ENCODE assay signal across 9 cellular contexts in genomic region chr16:19119564-19119963, GRCh38. TPM values are rescaled to one million over a fixed set of nuclear protein-coding genes. Genes with fewer than 3 reads are reported as not detected.
DNase-seq lines count a peak whose midpoint lies in the region; ATAC-seq and TF ChIP-seq lines count a peak whose summit lies in the region.
"Had no signal": no experiment of that assay in that cellular context is flagged by ENCODE, and none has a peak within 500 bp of the region (broad histone marks: within the 10 kb centered on the region; RNA-seq: fewer than 3 reads in every experiment).

No MANE protein-coding gene starts in this region.

- peaks cover 58% of the 10 kb centered on the region for H3K4me1 ChIP-seq in SJSA1 (replicated peaks)
- H3K4me1 ChIP-seq in esophagus squamous epithelium: peaks cover 63 to 100% (median 85%) of the 10 kb centered on the region in 3 donors

- TF ChIP-seq CTCF in esophagus squamous epithelium (IDR thresholded peaks at IDR 0.05): no peak

- H3K9me3 ChIP-seq in SJSA1 (replicated peaks) (no peaks in the 10 kb centered on the region), esophagus squamous epithelium (no peaks in the 10 kb centered on the region)

- intact Hi-C loops in esophagus squamous epithelium (cut with DNase I): no loop called here

- WGBS in esophagus squamous epithelium, 2 donors: 21 to 29% methylated on average over 5 of the region's 5 CpGs

- DNase-seq in GM04503 (ENCODE audit: low read depth) (peak; percentile 84), SJSA1 (ENCODE audit: low read depth in 1 of 2, low spot score in 2 of 2) (peak in 1 of 2 experiments; percentile 40), esophagus squamous epithelium (lab: John Stamatoyannopoulos, UW) (no peak), renal cortical epithelial cell (ENCODE audit: low read depth) (peak; percentile 54), midbrain (lab: John Stamatoyannopoulos, UW) (no peak), NCI-H1436 treated with DMSO at 0.1 percent for 48 hours (lab: John Stamatoyannopoulos, UW) (no peak), NCI-H526 (lab: John Stamatoyannopoulos, UW) (no peak)

- no peak overlapping the region for H3K4me3 ChIP-seq in SJSA1
- H3K4me3 ChIP-seq in esophagus squamous epithelium: peak overlapping the region in 3 of 4 donors; percentile 37 to 82 (median 54)

- ATAC-seq in HG03457 (IDR thresholded peaks at IDR 0.05; ENCODE audit: unreplicated experiment): no peak

- H3K36me3 ChIP-seq in SJSA1 (peaks cover 65% of the 10 kb centered on the region), esophagus squamous epithelium (peaks cover 0 to 14% (median 0%) of the 10 kb centered on the region in 3 donors)

- no peaks in the 10 kb centered on the region for H3K27me3 ChIP-seq in SJSA1 (replicated peaks)
- no peaks in the 10 kb centered on the region for H3K27me3 ChIP-seq in esophagus squamous epithelium

- H3K27ac ChIP-seq in SJSA1 (peak overlapping the region; percentile 79), esophagus squamous epithelium (peak overlapping the region; percentile 78 to 99 (median 88))

- no peak for TF ChIP-seq POLR2A in esophagus squamous epithelium (IDR thresholded peaks at IDR 0.05)

RNA-seq across cellular contexts. Expression of gene ITPRIPL2, which starts 5.8 kb away (rescaled TPM):
- 30.5 and 34.0 TPM in 2 replicates for total RNA-seq in SJSA1 (2014; rRNA removed; shearing (Covaris generic))
- 10 to 100 TPM; 18.3 to 78.6 (median 42.4) TPM for total RNA-seq in esophagus squamous epithelium
- 32.1 and 50.8 TPM in 2 replicates for total RNA-seq in renal cortical epithelial cell

RNA-seq across cellular contexts. Expression of gene SYT17, which starts 48.5 kb away (rescaled TPM):
- total RNA-seq in SJSA1 (2014; rRNA removed; shearing (Covaris generic)): 0.29 and 0.88 TPM in 2 replicates
- 1 to 10 TPM in 3 of 4 donors, under 1 TPM in 1; 0.88 to 7.6 (median 4.7) TPM for total RNA-seq in esophagus squamous epithelium
- total RNA-seq in renal cortical epithelial cell: 0.30 TPM in 1 of 2 replicates, not detected in the other
- total RNA-seq: activated CD8-positive, alpha-beta memory T cell treated with anti-CD3 and anti-CD28 coated beads for 36 hours had no signal

RNA-seq across cellular contexts. Expression of gene COQ7, which starts 52.1 kb away (rescaled TPM):
- 15.9 and 21.2 TPM in 2 replicates for total RNA-seq in SJSA1 (2014; rRNA removed; shearing (Covaris generic))
- total RNA-seq in esophagus squamous epithelium: 10 to 100 TPM in 3 of 4 donors, 1 to 10 TPM in 1; 5.6 to 14.4 (median 12.5) TPM
- total RNA-seq in renal cortical epithelial cell: 12.3 and 28.1 TPM in 2 replicates

Comparison
In these comparisons a context has a peak if more than half of its experiments do, and no peak if none do; other contexts are left out.
1. DNase-seq: peak in GM04503 (single experiment) and renal cortical epithelial cell (single experiment); none in esophagus squamous epithelium (single experiment), midbrain (single experiment), NCI-H1436 treated with DMSO at 0.1 percent for 48 hours (single experiment) and NCI-H526 (0 of 2).